In the genomic region with DNA sequence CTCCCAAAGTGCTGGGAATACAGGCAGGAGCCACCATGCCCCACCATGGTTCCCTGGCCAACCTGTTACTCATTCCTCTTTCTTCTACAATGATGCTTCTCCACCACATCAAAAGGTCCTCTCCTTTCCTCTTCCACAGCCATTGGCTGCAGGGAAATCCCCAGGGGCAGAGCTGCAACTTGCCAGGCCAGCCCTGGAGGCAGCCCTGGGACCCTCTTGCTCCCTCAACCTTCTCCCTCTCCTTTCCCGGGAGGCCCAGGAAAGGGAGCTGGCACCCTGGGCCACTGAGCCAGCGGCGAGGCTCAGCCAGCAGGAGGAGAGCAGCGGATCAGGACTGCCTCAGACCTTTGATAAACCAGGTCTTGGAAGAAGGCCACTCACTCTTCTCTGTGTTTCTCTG, we compare ENCODE assay signal across 8 cellular contexts. TPM values are rescaled to one million over a fixed set of nuclear protein-coding genes. Genes with fewer than 3 reads are reported as not detected.
A peak's percentile ranks its signal among the peaks of the same experiment; 100 is the strongest.
DNase-seq lines count a peak whose midpoint lies in the region; ATAC-seq and TF ChIP-seq lines count a peak whose summit lies in the region.
"Not testable (repeated sequence)": the region's sequence is repeated elsewhere in the genome, so short reads cannot be mapped to it uniquely, and the experiment has no call there.

No MANE protein-coding gene starts in this region.

- TF ChIP-seq EP300 in transverse colon (IDR thresholded peaks at IDR 0.05; ENCODE audit: low read depth): not testable (repeated sequence)

- intact Hi-C loops in activated CD4-positive, alpha-beta T cell treated with anti-CD3 and anti-CD28 coated beads for 36 hours (cut with DNase I, micrococcal nuclease); transverse colon (cut with DNase I; ENCODE audit: low total_unique reads): not testable (repeated sequence)

- in situ Hi-C loops in transverse colon (cut with MboI; ENCODE audit: low pct_ligation_motif_present in 1 of 4, low pct_unique_long_range_greater_than_20kb in 1 of 4, low sequenced_read_pairs in 3 of 4): not testable (repeated sequence)

- DNase-seq in NAMALWA (ENCODE audit: low spot score): peak; percentile 25
- peak; percentile 51 for DNase-seq in activated CD4-positive, alpha-beta T cell treated with anti-CD3 and anti-CD28 coated beads for 36 hours
- DNase-seq in effector memory CD4-positive, alpha-beta T cell; natural killer cell treated with Interleukin-12 subunit alpha and Interleukin-12 subunit beta and Interleukin-15 and Interleukin-18, amount 100 ng/mL, for 72 hours (ENCODE audit: low spot score); transverse colon: not testable (repeated sequence)

- CTCF ChIA-PET in activated CD4-positive, alpha-beta T cell treated with anti-CD3 and anti-CD28 coated beads for 36 hours (lab: Charles Lee): not testable (repeated sequence)

- not testable (repeated sequence) for H3K36me3 Mint-ChIP-seq in activated CD4-positive, alpha-beta T cell treated with anti-CD3 and anti-CD28 coated beads for 36 hours (ENCODE audit: low read depth); activated T-helper 17 cell treated with anti-CD3 and anti-CD28 coated beads, Interleukin-2, amount 50 U/mL, for 72 hours (ENCODE audit: low read depth); natural killer cell treated with Interleukin-12 subunit alpha and Interleukin-12 subunit beta and Interleukin-15 and Interleukin-18, amount 100 ng/mL, for 72 hours

- TF ChIP-seq CTCF in transverse colon (IDR thresholded peaks at IDR 0.05): not testable (repeated sequence)

- 72% methylated on average over 4 of the region's 4 CpGs; no CpG with 5 or more reads in 1 of the 2 donors for WGBS in transverse colon (ENCODE audit: low coverage in 1 of 2), 2 donors

- H3K4me1 Mint-ChIP-seq in activated CD4-positive, alpha-beta T cell treated with anti-CD3 and anti-CD28 coated beads for 36 hours: peaks cover 37% of the 10 kb centered on the region
- peaks cover 30% of the 10 kb centered on the region for H3K4me1 Mint-ChIP-seq in activated T-helper 17 cell treated with anti-CD3 and anti-CD28 coated beads, Interleukin-2, amount 50 U/mL, for 72 hours
- H3K4me1 Mint-ChIP-seq in natural killer cell treated with Interleukin-12 subunit alpha and Interleukin-12 subunit beta and Interleukin-15 and Interleukin-18, amount 100 ng/mL, for 72 hours (ENCODE audit: low read depth in 2 of 2): peaks cover 34 to 44% of the 10 kb centered on the region in 2 donors

- not testable (repeated sequence) for H3K9me3 Mint-ChIP-seq in activated CD4-positive, alpha-beta T cell treated with anti-CD3 and anti-CD28 coated beads for 36 hours (ENCODE audit: low read depth); activated T-helper 17 cell treated with anti-CD3 and anti-CD28 coated beads, Interleukin-2, amount 50 U/mL, for 72 hours; natural killer cell treated with Interleukin-12 subunit alpha and Interleukin-12 subunit beta and Interleukin-15 and Interleukin-18, amount 100 ng/mL, for 72 hours

- H3K27ac ChIP-seq in effector memory CD4-positive, alpha-beta T cell (ENCODE audit: insufficient read depth, low read length, poor library complexity, severe bottlenecking): peak overlapping the region; percentile 18
- H3K27ac ChIP-seq in transverse colon: peak overlapping the region; percentile 85 to 86 (median 86)

- peaks cover 28% of the 10 kb centered on the region for H3K4me1 ChIP-seq in effector memory CD4-positive, alpha-beta T cell (ENCODE audit: control insufficient read depth, insufficient read depth, low read length, poor library complexity, severe bottlenecking)
- H3K4me1 ChIP-seq in transverse colon: peaks cover 7 to 26% (median 13%) of the 10 kb centered on the region in 4 donors

- not testable (repeated sequence) for H3K27me3 Mint-ChIP-seq in activated CD4-positive, alpha-beta T cell treated with anti-CD3 and anti-CD28 coated beads for 36 hours; activated T-helper 17 cell treated with anti-CD3 and anti-CD28 coated beads, Interleukin-2, amount 50 U/mL, for 72 hours; natural killer cell treated with Interleukin-12 subunit alpha and Interleukin-12 subunit beta and Interleukin-15 and Interleukin-18, amount 100 ng/mL, for 72 hours

- not testable (repeated sequence) for H3K36me3 ChIP-seq in effector memory CD4-positive, alpha-beta T cell (ENCODE audit: control insufficient read depth, insufficient read depth, low read length); transverse colon

- peak; percentile 17 for ATAC-seq in GM18505 (IDR thresholded peaks at IDR 0.05; ENCODE audit: unreplicated experiment)
- peak; percentile 9 for ATAC-seq in HG02981 (IDR thresholded peaks at IDR 0.05; ENCODE audit: unreplicated experiment)
- peak; percentile 57 for ATAC-seq in activated CD4-positive, alpha-beta T cell treated with anti-CD3 and anti-CD28 coated beads for 36 hours
- peak; percentile 80 for ATAC-seq in activated T-helper 17 cell treated with anti-CD3 and anti-CD28 coated beads, Interleukin-2, amount 50 U/mL, for 72 hours (replicated peaks)
- peak in 1 of 2 donors; percentile 43 for ATAC-seq in natural killer cell treated with Interleukin-12 subunit alpha and Interleukin-12 subunit beta and Interleukin-15 and Interleukin-18, amount 100 ng/mL, for 72 hours

- peak overlapping the region; percentile 23 for H3K4me3 Mint-ChIP-seq in activated CD4-positive, alpha-beta T cell treated with anti-CD3 and anti-CD28 coated beads for 36 hours
- H3K4me3 Mint-ChIP-seq in activated T-helper 17 cell treated with anti-CD3 and anti-CD28 coated beads, Interleukin-2, amount 50 U/mL, for 72 hours: peak overlapping the region; percentile 81
- peak overlapping the region; percentile 81 for H3K4me3 Mint-ChIP-seq in natural killer cell treated with Interleukin-12 subunit alpha and Interleukin-12 subunit beta and Interleukin-15 and Interleukin-18, amount 100 ng/mL, for 72 hours

- peak overlapping the region; percentile 22 for H3K4me3 ChIP-seq in effector memory CD4-positive, alpha-beta T cell (ENCODE audit: insufficient read depth, low read depth, low read length, poor library complexity, severe bottlenecking)
- H3K4me3 ChIP-seq in transverse colon: not testable (repeated sequence)

- H3K9me3 ChIP-seq in effector memory CD4-positive, alpha-beta T cell (ENCODE audit: control insufficient read depth, low read length); transverse colon: not testable (repeated sequence)

- not testable (repeated sequence) for TF ChIP-seq POLR2A in GM18505 (IDR thresholded peaks at IDR 0.05; ENCODE audit: borderline replicate concordance, extremely low read depth, insufficient read depth, insufficient read length); transverse colon (IDR thresholded peaks at IDR 0.05)

- POLR2A ChIA-PET in activated CD4-positive, alpha-beta T cell treated with anti-CD3 and anti-CD28 coated beads for 36 hours (lab: Charles Lee): interaction anchor here (0.6 to 0.7 kb wide), 2 partner anchors 40 to 426 kb away, joined by 3 read pairs; a partner anchor contains a TSS

- not testable (repeated sequence) for H3K27me3 ChIP-seq in effector memory CD4-positive, alpha-beta T cell (replicated peaks; ENCODE audit: control insufficient read depth, insufficient read depth, low read length, poor library complexity, severe bottlenecking); transverse colon

- peak overlapping the region; percentile 40 for H3K27ac Mint-ChIP-seq in activated CD4-positive, alpha-beta T cell treated with anti-CD3 and anti-CD28 coated beads for 36 hours
- peak overlapping the region; percentile 75 for H3K27ac Mint-ChIP-seq in activated T-helper 17 cell treated with anti-CD3 and anti-CD28 coated beads, Interleukin-2, amount 50 U/mL, for 72 hours
- peak overlapping the region; percentile 78 to 81 for H3K27ac Mint-ChIP-seq in natural killer cell treated with Interleukin-12 subunit alpha and Interleukin-12 subunit beta and Interleukin-15 and Interleukin-18, amount 100 ng/mL, for 72 hours

RNA-seq across cellular contexts. Expression of a gene that starts 51.1 kb away (rescaled TPM):
- 100 to 1,000 TPM; 186 to 190 TPM for total RNA-seq in activated CD4-positive, alpha-beta T cell treated with anti-CD3 and anti-CD28 coated beads for 36 hours
- total RNA-seq in activated T-helper 17 cell treated with anti-CD3 and anti-CD28 coated beads, Interleukin-2, amount 50 U/mL, for 72 hours: 100 to 1,000 TPM; 136 to 227 TPM
- 100 to 1,000 TPM; 172 to 218 TPM for total RNA-seq in natural killer cell treated with Interleukin-12 subunit alpha and Interleukin-12 subunit beta and Interleukin-15 and Interleukin-18, amount 100 ng/mL, for 72 hours
- 10 to 100 TPM in 3 of 4 donors, 1 to 10 TPM in 1; 3.4 to 21.5 (median 11.0) TPM for total RNA-seq in transverse colon

Comparison
In these comparisons a context has a peak if more than half of its experiments do, and no peak if none do; other contexts are left out.
1. H3K4me3 Mint-ChIP-seq: peak in every context shown above with its lines; median percentile 81 in activated T-helper 17 cell treated with anti-CD3 and anti-CD28 coated beads, Interleukin-2, amount 50 U/mL, for 72 hours; 81 in natural killer cell treated with Interleukin-12 subunit alpha and Interleukin-12 subunit beta and Interleukin-15 and Interleukin-18, amount 100 ng/mL, for 72 hours; 23 in activated CD4-positive, alpha-beta T cell treated with anti-CD3 and anti-CD28 coated beads for 36 hours.
2. RNA of a gene that starts 51.1 kb away (total RNA-seq): 136 to 227 TPM in activated T-helper 17 cell treated with anti-CD3 and anti-CD28 coated beads, Interleukin-2, amount 50 U/mL, for 72 hours, 172 to 218 TPM in natural killer cell treated with Interleukin-12 subunit alpha and Interleukin-12 subunit beta and Interleukin-15 and Interleukin-18, amount 100 ng/mL, for 72 hours and 186 to 190 TPM in activated CD4-positive, alpha-beta T cell treated with anti-CD3 and anti-CD28 coated beads for 36 hours; 3.4 to 21.5 TPM in transverse colon; every median in the first group is over 4 times any median in the second.
3. Peak in every context shown above with its lines, with median percentiles within 50 percentile points of each other: H3K27ac Mint-ChIP-seq.